8 cellular contexts compared by ENCODE assay signal in the genomic region with DNA sequence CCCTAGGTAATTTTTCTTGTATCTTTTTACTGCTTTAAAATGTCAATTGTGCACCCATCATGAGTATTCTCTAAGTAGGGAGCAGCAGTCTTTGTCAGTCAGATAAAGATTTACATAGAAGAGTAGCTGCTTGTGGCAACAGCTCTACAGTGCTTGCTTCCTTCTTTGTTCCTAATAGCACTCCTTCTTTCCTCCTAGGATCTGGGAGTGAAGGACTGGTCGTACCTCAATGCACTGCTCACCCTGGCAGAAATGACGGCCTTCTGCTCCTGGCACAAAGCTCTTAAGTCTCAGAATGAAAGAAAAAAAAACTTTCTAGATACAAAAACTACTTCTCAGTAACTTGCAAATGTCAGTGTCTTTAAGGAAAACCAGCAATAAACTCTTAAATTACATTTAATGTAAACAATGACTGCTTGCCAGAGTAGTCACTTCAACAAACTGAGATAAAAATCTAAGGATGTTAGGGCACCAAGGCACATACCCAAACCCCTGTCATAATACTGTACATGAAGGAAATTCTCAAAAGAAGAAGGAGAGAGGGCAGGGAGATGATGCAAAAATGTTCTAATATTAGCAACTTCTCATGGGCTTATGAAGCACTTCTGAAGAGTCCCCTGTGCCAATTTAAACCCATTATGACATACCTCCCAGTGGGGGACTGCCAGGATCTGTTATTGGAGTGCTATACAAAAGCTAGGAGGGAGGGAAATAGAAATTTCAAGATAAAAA. TPM values are rescaled to one million over a fixed set of nuclear protein-coding genes. Genes with fewer than 3 reads are reported as not detected.
DNase-seq lines count a peak whose midpoint lies in the region; ATAC-seq and TF ChIP-seq lines count a peak whose summit lies in the region.

No MANE protein-coding gene starts in this region.

- TF ChIP-seq POLR2A in gastrocnemius medialis (IDR thresholded peaks at IDR 0.05) (no peak), ovary (IDR thresholded peaks at IDR 0.05) (no peak)

- H3K36me3 ChIP-seq in gastrocnemius medialis (peaks cover 0 to 7% of the 10 kb centered on the region in 2 donors), ovary (no peaks in the 10 kb centered on the region)
- peaks cover 15% of the 10 kb centered on the region for H3K36me3 ChIP-seq in effector memory CD4-positive, alpha-beta T cell (ENCODE audit: control insufficient read depth, insufficient read depth, low read length)

- H3K4me1 ChIP-seq in gastrocnemius medialis (peaks cover 30 to 38% of the 10 kb centered on the region in 2 donors), ovary (ENCODE audit: insufficient read depth) (no peaks in the 10 kb centered on the region)
- H3K4me1 ChIP-seq in effector memory CD4-positive, alpha-beta T cell (ENCODE audit: control insufficient read depth, insufficient read depth, low read length, poor library complexity, severe bottlenecking) = no peaks in the 10 kb centered on the region

- TF ChIP-seq EP300 in ovary (IDR thresholded peaks at IDR 0.05) = no peak

- H3K27me3 ChIP-seq in gastrocnemius medialis (no peaks in the 10 kb centered on the region), ovary (no peaks in the 10 kb centered on the region)
- H3K27me3 ChIP-seq in effector memory CD4-positive, alpha-beta T cell (replicated peaks; ENCODE audit: control insufficient read depth, insufficient read depth, low read length, poor library complexity, severe bottlenecking) = no peaks in the 10 kb centered on the region

- 73 to 79% (median 76%) methylated on average over 2 of the region's 2 CpGs for WGBS in ovary, 3 donors

- H3K4me3 ChIP-seq in fibroblast of villous mesenchyme (ENCODE audit: low read depth, low read length) (no peak overlapping the region), gastrocnemius medialis (no peak overlapping the region), ovary (no peak overlapping the region)
- no peak overlapping the region for H3K4me3 ChIP-seq in effector memory CD4-positive, alpha-beta T cell (ENCODE audit: insufficient read depth, low read depth, low read length, poor library complexity, severe bottlenecking)

- H3K27ac ChIP-seq in gastrocnemius medialis (peak overlapping the region; percentile 27 to 60 (median 44)), ovary (no peak overlapping the region)
- H3K27ac ChIP-seq in effector memory CD4-positive, alpha-beta T cell (ENCODE audit: insufficient read depth, low read length, poor library complexity, severe bottlenecking) = no peak overlapping the region

- intact Hi-C loops in gastrocnemius medialis (cut with DNase I; ENCODE audit: low total_unique reads) = no loop called here
- intact Hi-C loops in ovary (cut with DNase I) = no loop called here

- DNase-seq in NCI-H187 treated with DMSO at 0.1 percent for 48 hours (lab: John Stamatoyannopoulos, UW) (peak; percentile 17), NCI-H187 (lab: John Stamatoyannopoulos, UW) (no peak), NCI-H69 (lab: John Stamatoyannopoulos, UW) (peak; percentile 56), fibroblast of villous mesenchyme (ENCODE audit: low read depth) (peak; percentile 82), gastrocnemius medialis (peak in 1 of 2 donors; percentile 68), ovary (no peak)
- DNase-seq in activated CD4-positive, alpha-beta T cell treated with anti-CD3 and anti-CD28 coated beads for 4 hours = no peak
- DNase-seq in effector memory CD4-positive, alpha-beta T cell = no peak

- in situ Hi-C loops in gastrocnemius medialis (cut with MboI; ENCODE audit: low sequenced_read_pairs in 4 of 4) = no loop called here

- TF ChIP-seq CTCF in fibroblast of villous mesenchyme (IDR thresholded peaks at IDR 0.05; ENCODE audit: insufficient read depth, low read depth, low read length) = no peak
- no peak for TF ChIP-seq CTCF in gastrocnemius medialis (IDR thresholded peaks at IDR 0.05 in 4 of 5, conservative IDR thresholded peaks at IDR 0.05 in 1 of 5)
- no peak for TF ChIP-seq CTCF in ovary (IDR thresholded peaks at IDR 0.05)

- peak; percentile 80 to 99 for ATAC-seq in gastrocnemius medialis

- H3K9me3 ChIP-seq in gastrocnemius medialis (no peaks in the 10 kb centered on the region), ovary (no peaks in the 10 kb centered on the region)
- no peaks in the 10 kb centered on the region for H3K9me3 ChIP-seq in effector memory CD4-positive, alpha-beta T cell (ENCODE audit: control insufficient read depth, low read length)

RNA-seq across cellular contexts. Expression of a gene that starts 34.0 kb away (rescaled TPM):
- 6.4 and 8.6 TPM in 2 replicates for total RNA-seq in fibroblast of villous mesenchyme
- total RNA-seq in gastrocnemius medialis = 10 to 100 TPM; 10.9 to 12.7 (median 11.6) TPM
- 10 to 100 TPM; 10.5 to 31.7 (median 23.9) TPM for total RNA-seq in ovary
- polyA plus RNA-seq in ovary = 10 to 100 TPM; 14.0 to 28.6 TPM

Comparison
In these comparisons a context has a peak if more than half of its experiments do, and no peak if none do; other contexts are left out.
1. DNase-seq: peak in NCI-H187 treated with DMSO at 0.1 percent for 48 hours (single experiment), NCI-H69 (single experiment) and fibroblast of villous mesenchyme (single experiment); none in NCI-H187 (0 of 2), activated CD4-positive, alpha-beta T cell treated with anti-CD3 and anti-CD28 coated beads for 4 hours (0 of 2), effector memory CD4-positive, alpha-beta T cell (0 of 3) and ovary (0 of 5).
2. H3K27ac ChIP-seq: peak in gastrocnemius medialis (4 of 4); none in effector memory CD4-positive, alpha-beta T cell (single experiment) and ovary (0 of 2).